ENCODE assay signal across 27 cellular contexts in the genomic region with DNA sequence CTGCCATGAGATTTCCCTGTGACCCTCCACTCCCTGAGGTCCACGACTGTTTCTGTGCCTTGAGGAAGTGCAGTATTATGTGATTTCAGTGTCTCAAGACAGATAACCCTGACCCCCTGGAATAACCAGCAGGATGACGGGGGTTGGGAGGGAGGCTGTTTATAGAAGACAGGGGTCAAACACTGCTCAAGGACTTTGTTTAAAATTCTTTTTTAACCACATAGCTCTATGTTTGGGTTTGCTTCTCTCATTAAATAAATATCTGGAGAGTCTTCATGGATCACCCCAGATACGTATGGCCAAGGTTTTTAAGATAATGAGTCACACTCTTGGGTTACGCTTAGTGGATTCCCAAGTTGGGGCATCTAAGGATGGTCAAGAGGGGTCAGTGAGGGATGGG.
DNase-seq lines count a peak whose midpoint lies in the region; ATAC-seq and TF ChIP-seq lines count a peak whose summit lies in the region.
"Had no signal": no experiment of that assay in that cellular context is flagged by ENCODE, and none has a peak within 500 bp of the region (broad histone marks: within the 10 kb centered on the region; RNA-seq: fewer than 3 reads in every experiment).

No MANE protein-coding gene starts in this region.

- no peak overlapping the region for H3K14ac ChIP-seq in mesenchymal stem cell (ENCODE audit: low read length in 2 of 2)
- H3K14ac ChIP-seq in neuronal stem cell (ENCODE audit: low read length), result no peak overlapping the region

- POLR2A ChIA-PET in CD8-positive, alpha-beta memory T cell (lab: Charles Lee), result no interaction called here

- no peak overlapping the region for H4K8ac ChIP-seq in mesenchymal stem cell (ENCODE audit: low read length)
- no peak overlapping the region for H4K8ac ChIP-seq in neuronal stem cell (ENCODE audit: low read depth, low read length)

- H3K18ac ChIP-seq in mesenchymal stem cell (ENCODE audit: low read depth in 1 of 2, low read length in 2 of 2), result no peak overlapping the region
- H3K18ac ChIP-seq in neuronal stem cell (ENCODE audit: low read length), result no peak overlapping the region

- no peaks in the 10 kb centered on the region for H3K36me3 ChIP-seq in left ventricle myocardium inferior
- H3K36me3 ChIP-seq in mesenchymal stem cell (ENCODE audit: control insufficient read depth in 1 of 2, insufficient read depth in 2 of 2, low read depth in 1 of 2, low read length in 2 of 2), result no peaks in the 10 kb centered on the region
- no peaks in the 10 kb centered on the region for H3K36me3 ChIP-seq in neuronal stem cell (replicated peaks in 1 of 2; ENCODE audit: control insufficient read depth in 2 of 2, insufficient read depth in 2 of 2, low read length in 2 of 2)
- no peaks in the 10 kb centered on the region for H3K36me3 ChIP-seq in CD8-positive, alpha-beta memory T cell (ENCODE audit: insufficient read depth, low read length)
- H3K36me3 ChIP-seq: BE2C, breast epithelium, vagina had no signal

- no peak overlapping the region for H2AFZ ChIP-seq in mesenchymal stem cell (ENCODE audit: low read depth, low read length)
- no peak overlapping the region for H2AFZ ChIP-seq in neuronal stem cell (ENCODE audit: low read length)

- H3K9me3 Mint-ChIP-seq in CD8-positive, alpha-beta memory T cell, result peaks cover 0 to 3% (median 2%) of the 10 kb centered on the region in 5 donors
- H3K9me3 Mint-ChIP-seq: activated T-cell treated with anti-CD3 and anti-CD28 coated beads, Interleukin-2, amount 50 U/mL, for 4 hours had no signal

- H3K79me1 ChIP-seq in mesenchymal stem cell (replicated peaks; ENCODE audit: low read length, poor library complexity, severe bottlenecking) (no peaks in the 10 kb centered on the region), neuronal stem cell (ENCODE audit: low read depth, low read length) (no peaks in the 10 kb centered on the region)

- H2BK5ac ChIP-seq in mesenchymal stem cell (ENCODE audit: low read depth, low read length, poor library complexity, severe bottlenecking) (no peak overlapping the region), neuronal stem cell (ENCODE audit: low read length) (no peak overlapping the region)

- H3K4me1 Mint-ChIP-seq in CD8-positive, alpha-beta memory T cell, result no peaks in the 10 kb centered on the region
- H3K4me1 Mint-ChIP-seq: activated CD4-positive, alpha-beta T cell treated with anti-CD3 and anti-CD28 coated beads, Interleukin-2, amount 10 ng/mL, durations not matched to agents 7 days and 5 days; IgD-negative memory B cell had no signal

- intact Hi-C loops in left ventricle myocardium inferior (cut with micrococcal nuclease) (no loop called here), cardiac septum (cut with DNase I) (loop anchor here (5.0 to 10.0 kb wide), 2 partner anchors 51 to 699 kb away; no protein-coding TSS in a partner anchor)

- no peak for DNase-seq in left ventricle myocardium inferior
- DNase-seq in cardiac septum (ENCODE audit: low spot score), result no peak
- DNase-seq in amniotic epithelial cell (ENCODE audit: low read depth), result peak; percentile 37
- peak; percentile 89 for DNase-seq in mesenchymal stem cell
- DNase-seq in neuronal stem cell (ENCODE audit: low spot score), result no peak
- DNase-seq in CD8-positive, alpha-beta memory T cell, result no peak
- DNase-seq in Ammon's horn (ENCODE audit: low spot score), result no peak
- DNase-seq: activated CD4-positive, alpha-beta T cell treated with anti-CD3 and anti-CD28 coated beads, Interleukin-2, amount 10 ng/mL, durations not matched to agents 7 days and 5 days; activated T-cell treated with anti-CD3 and anti-CD28 coated beads, Interleukin-2, amount 50 U/mL, for 4 hours; BE2C; DMS153; effector memory CD4-positive, alpha-beta T cell; foreskin melanocyte; hypothalamus; midbrain; NCI-H1105; NCI-H187 treated with DMSO at 0.1 percent for 48 hours; NCI-H526 treated with DMSO at 0.1 percent for 48 hours; retina; stimulated activated CD4-positive, alpha-beta T cell treated with anti-CD3 and anti-CD28 coated beads, Interleukin-4, amount 100 ng/mL, for 1 hour had no signal

- 6% methylated on average over 3 of the region's 4 CpGs for WGBS in mesenchymal stem cell
- WGBS in neuronal stem cell (ENCODE audit: extremely low coverage in 2 of 2, insufficient read length in 2 of 2, insufficient replicate concordance in 1 of 2), 2 donors, result no CpG with 5 or more reads among the region's 4 CpGs

- no peak overlapping the region for H3K4me2 ChIP-seq in mesenchymal stem cell (ENCODE audit: low read length, poor library complexity, severe bottlenecking)
- H3K4me2 ChIP-seq in neuronal stem cell (ENCODE audit: insufficient read depth, low read length, poor library complexity, severe bottlenecking), result no peak overlapping the region
- H3K4me2 ChIP-seq: A549 had no signal

- H3K27ac ChIP-seq in left ventricle myocardium inferior (replicated peaks), result peak overlapping the region; percentile 63
- H3K27ac ChIP-seq in mesenchymal stem cell (ENCODE audit: low read length, poor library complexity, severe bottlenecking), result no peak overlapping the region
- H3K27ac ChIP-seq in neuronal stem cell (replicated peaks; ENCODE audit: low read length), result no peak overlapping the region
- H3K27ac ChIP-seq in CD8-positive, alpha-beta memory T cell (ENCODE audit: low read depth, low read length), result no peak overlapping the region
- H3K27ac ChIP-seq: A549, breast epithelium, vagina had no signal

- TF ChIP-seq CTCF in left ventricle myocardium inferior (IDR thresholded peaks at IDR 0.05; ENCODE audit: borderline replicate concordance), result no peak

- H3K27ac Mint-ChIP-seq in CD8-positive, alpha-beta memory T cell, result no peak overlapping the region
- H3K27ac Mint-ChIP-seq: activated CD4-positive, alpha-beta T cell treated with anti-CD3 and anti-CD28 coated beads, Interleukin-2, amount 10 ng/mL, durations not matched to agents 7 days and 5 days; IgD-negative memory B cell; natural killer cell treated with Interleukin-12 subunit alpha and Interleukin-12 subunit beta and Interleukin-15 and Interleukin-18, amount 100 ng/mL, for 72 hours had no signal

- H3K9ac ChIP-seq in mesenchymal stem cell (ENCODE audit: low read length) (no peak overlapping the region), neuronal stem cell (ENCODE audit: low read depth, low read length, poor library complexity) (no peak overlapping the region)

- H2BK120ac ChIP-seq in mesenchymal stem cell (ENCODE audit: low read depth, low read length) (no peak overlapping the region), neuronal stem cell (ENCODE audit: low read depth, low read length) (no peak overlapping the region)

- H3K9me3 ChIP-seq in left ventricle myocardium inferior (replicated peaks) (no peaks in the 10 kb centered on the region), mesenchymal stem cell (ENCODE audit: control insufficient read depth, low read length) (no peaks in the 10 kb centered on the region), neuronal stem cell (replicated peaks in 1 of 2; ENCODE audit: control insufficient read depth in 2 of 2, insufficient read depth in 1 of 2, low read depth in 1 of 2, low read length in 2 of 2) (no peaks in the 10 kb centered on the region)
- H3K9me3 ChIP-seq in CD8-positive, alpha-beta memory T cell (ENCODE audit: low read length), result no peaks in the 10 kb centered on the region
- H3K9me3 ChIP-seq: A549, BE2C, breast epithelium had no signal

- H2BK12ac ChIP-seq in mesenchymal stem cell (ENCODE audit: low read length in 2 of 2) (peak overlapping the region in 1 of 2 experiments; percentile 59), neuronal stem cell (ENCODE audit: low read length) (no peak overlapping the region)

- H3K23ac ChIP-seq in mesenchymal stem cell (ENCODE audit: low read length in 2 of 2) (no peak overlapping the region), neuronal stem cell (ENCODE audit: low read depth, low read length, poor library complexity) (no peak overlapping the region)

- H3K36me3 Mint-ChIP-seq in CD8-positive, alpha-beta memory T cell, result peaks cover 0 to 2% (median 0%) of the 10 kb centered on the region in 3 donors
- H3K36me3 Mint-ChIP-seq: IgD-negative memory B cell; natural killer cell treated with Interleukin-12 subunit alpha and Interleukin-12 subunit beta and Interleukin-15 and Interleukin-18, amount 100 ng/mL, for 72 hours had no signal

- H3K27me3 Mint-ChIP-seq in CD8-positive, alpha-beta memory T cell, result peaks cover 0 to 3% of the 10 kb centered on the region in 2 donors

- H3K4me3 Mint-ChIP-seq in CD8-positive, alpha-beta memory T cell, result no peak overlapping the region
- H3K4me3 Mint-ChIP-seq: activated CD4-positive, alpha-beta T cell treated with anti-CD3 and anti-CD28 coated beads, Interleukin-2, amount 10 ng/mL, durations not matched to agents 7 days and 5 days; activated T-cell treated with anti-CD3 and anti-CD28 coated beads, Interleukin-2, amount 50 U/mL, for 4 hours; IgD-negative memory B cell; natural killer cell treated with Interleukin-12 subunit alpha and Interleukin-12 subunit beta and Interleukin-15 and Interleukin-18, amount 100 ng/mL, for 72 hours had no signal

- no peak overlapping the region for H3K4me3 ChIP-seq in left ventricle myocardium inferior
- no peak overlapping the region for H3K4me3 ChIP-seq in mesenchymal stem cell (ENCODE audit: insufficient read depth in 1 of 2, low read depth in 1 of 2, low read length in 2 of 2)
- no peak overlapping the region for H3K4me3 ChIP-seq in neuronal stem cell (ENCODE audit: low read length in 2 of 2)
- H3K4me3 ChIP-seq in CD8-positive, alpha-beta memory T cell (ENCODE audit: low read length), result no peak overlapping the region
- H3K4me3 ChIP-seq: A549, breast epithelium, vagina had no signal

- no peak for ATAC-seq in HG02678 (IDR thresholded peaks at IDR 0.05; ENCODE audit: unreplicated experiment)
- ATAC-seq: A549; natural killer cell treated with Interleukin-12 subunit alpha and Interleukin-12 subunit beta and Interleukin-15 and Interleukin-18, amount 100 ng/mL, for 72 hours; Panc1 had no signal

- no peak overlapping the region for H2AK5ac ChIP-seq in mesenchymal stem cell (ENCODE audit: low read length, severe bottlenecking)
- no peak overlapping the region for H2AK5ac ChIP-seq in neuronal stem cell (ENCODE audit: low read depth, low read length)

- H4K91ac ChIP-seq in mesenchymal stem cell (ENCODE audit: low read length) (no peak overlapping the region), neuronal stem cell (ENCODE audit: low read depth, low read length, poor library complexity) (no peak overlapping the region)

- H3K4me1 ChIP-seq in left ventricle myocardium inferior, result peaks cover 49% of the 10 kb centered on the region
- peaks cover 1% of the 10 kb centered on the region for H3K4me1 ChIP-seq in mesenchymal stem cell (ENCODE audit: control insufficient read depth, insufficient read depth, low read depth, low read length)
- peaks cover 2 to 3% of the 10 kb centered on the region in 2 donors for H3K4me1 ChIP-seq in neuronal stem cell (ENCODE audit: control insufficient read depth in 2 of 2, insufficient read depth in 1 of 2, low read depth in 1 of 2, low read length in 2 of 2)
- no peaks in the 10 kb centered on the region for H3K4me1 ChIP-seq in CD8-positive, alpha-beta memory T cell (ENCODE audit: insufficient read depth, low read length)
- H3K4me1 ChIP-seq: BE2C, breast epithelium, vagina had no signal

- no peak overlapping the region for H3K4ac ChIP-seq in mesenchymal stem cell (ENCODE audit: low read depth in 1 of 2, low read length in 2 of 2)
- no peak overlapping the region for H3K4ac ChIP-seq in neuronal stem cell (ENCODE audit: low read length)

- no peak overlapping the region for H2BK15ac ChIP-seq in mesenchymal stem cell (ENCODE audit: low read depth, poor library complexity, severe bottlenecking)
- H2BK15ac ChIP-seq in neuronal stem cell (ENCODE audit: low read length), result no peak overlapping the region

- H3K27me3 ChIP-seq in left ventricle myocardium inferior (ENCODE audit: low read depth), result no peaks in the 10 kb centered on the region
- no peaks in the 10 kb centered on the region for H3K27me3 ChIP-seq in mesenchymal stem cell (ENCODE audit: control insufficient read depth in 1 of 2, insufficient read depth in 1 of 2, low read length in 2 of 2)
- no peaks in the 10 kb centered on the region for H3K27me3 ChIP-seq in neuronal stem cell (ENCODE audit: control insufficient read depth in 3 of 3, insufficient read depth in 3 of 3, low read depth in 1 of 3, low read length in 3 of 3)
- H3K27me3 ChIP-seq in CD8-positive, alpha-beta memory T cell (ENCODE audit: insufficient read depth, low read length, poor library complexity, severe bottlenecking), result no peaks in the 10 kb centered on the region
- H3K27me3 ChIP-seq: BE2C, breast epithelium, vagina had no signal

- CTCF ChIA-PET in CD8-positive, alpha-beta memory T cell (lab: Charles Lee), result no interaction called here

Comparison
In these comparisons a context has a peak if more than half of its experiments do, and no peak if none do; other contexts are left out.
1. DNase-seq: peak in amniotic epithelial cell (single experiment) and mesenchymal stem cell (single experiment); none in left ventricle myocardium inferior (single experiment), cardiac septum (single experiment), neuronal stem cell (single experiment), CD8-positive, alpha-beta memory T cell (0 of 5) and Ammon's horn (single experiment).